23 cellular contexts compared by ENCODE assay signal in genomic region chr11:108897071-108897481, GRCh38.
DNase-seq lines count a peak whose midpoint lies in the region; ATAC-seq and TF ChIP-seq lines count a peak whose summit lies in the region.
"Had no signal": no experiment of that assay in that cellular context is flagged by ENCODE, and none has a peak within 500 bp of the region (broad histone marks: within the 10 kb centered on the region; RNA-seq: fewer than 3 reads in every experiment).

No MANE protein-coding gene starts in this region.

- H3K36me3 Mint-ChIP-seq in activated CD8-positive, alpha-beta memory T cell treated with anti-CD3 and anti-CD28 coated beads, Interleukin-2, amount 10 ng/mL, durations not matched to agents 7 days and 5 days = peaks cover 27% of the 10 kb centered on the region

- BruUV-seq in A673 (replicated peaks; lab: Mats Ljungman, UMichigan) = no TSS peak

- no peak for ATAC-seq in activated CD8-positive, alpha-beta memory T cell treated with anti-CD3 and anti-CD28 coated beads, Interleukin-2, amount 10 ng/mL, durations not matched to agents 7 days and 5 days
- ATAC-seq: lower lobe of right lung had no signal

- POLR2A ChIA-PET in A673 (lab: Charles Lee; ENCODE audit: low non-redundant PET) = interaction anchor here (0.6 to 0.8 kb wide), 2 partner anchors 22 to 211 kb away, joined by 3 read pairs; no protein-coding TSS in a partner anchor

- H3K4me3 Mint-ChIP-seq in activated CD8-positive, alpha-beta memory T cell treated with anti-CD3 and anti-CD28 coated beads, Interleukin-2, amount 10 ng/mL, durations not matched to agents 7 days and 5 days = no peak overlapping the region
- H3K4me3 Mint-ChIP-seq: activated B cell treated with CpG ODN at 0.5 μM for 24 hours; activated CD4-positive, alpha-beta memory T cell treated with anti-CD3 and anti-CD28 coated beads, Interleukin-2, amount 10 ng/mL, durations not matched to agents 7 days and 5 days had no signal

- intact Hi-C loops in A673 (cut with micrococcal nuclease; ENCODE audit: unreplicated experiment) (no loop called here), uterus (cut with DNase I; ENCODE audit: low total_unique reads) (no loop called here)

- WGBS in mesodermal cell (ENCODE audit: insufficient coverage in 2 of 2), 2 experiments = 38% methylated on average over 1 of the region's 1 CpG; no CpG with 5 or more reads in 1 of the 2 experiments

- TF ChIP-seq CTCF in A673 (conservative IDR thresholded peaks at IDR 0.05; ENCODE audit: low read depth, low read length) (no peak), brain microvascular endothelial cell (IDR thresholded peaks at IDR 0.05; ENCODE audit: low read depth, low read length, missing control alignments) (no peak), uterus (IDR thresholded peaks at IDR 0.05) (no peak)

- no peaks in the 10 kb centered on the region for H3K27me3 Mint-ChIP-seq in activated CD8-positive, alpha-beta memory T cell treated with anti-CD3 and anti-CD28 coated beads, Interleukin-2, amount 10 ng/mL, durations not matched to agents 7 days and 5 days
- H3K27me3 Mint-ChIP-seq: activated B cell treated with CpG ODN at 0.5 μM for 24 hours; activated CD4-positive, alpha-beta memory T cell treated with anti-CD3 and anti-CD28 coated beads, Interleukin-2, amount 10 ng/mL, durations not matched to agents 7 days and 5 days had no signal

- H3K27me3 ChIP-seq in A673 (replicated peaks; ENCODE audit: insufficient read depth, low read depth, low read length, poor library complexity) = no peaks in the 10 kb centered on the region
- no peaks in the 10 kb centered on the region for H3K27me3 ChIP-seq in brain microvascular endothelial cell (replicated peaks)
- H3K27me3 ChIP-seq in uterus = no peaks in the 10 kb centered on the region
- H3K27me3 ChIP-seq: BLaER1, right atrium auricular region, stomach, transverse colon had no signal

- peaks cover 8% of the 10 kb centered on the region for H3K4me1 Mint-ChIP-seq in activated CD8-positive, alpha-beta memory T cell treated with anti-CD3 and anti-CD28 coated beads, Interleukin-2, amount 10 ng/mL, durations not matched to agents 7 days and 5 days

- H3K36me3 ChIP-seq in A673 (ENCODE audit: insufficient read depth, low read length, poor library complexity, severe bottlenecking) (no peaks in the 10 kb centered on the region), brain microvascular endothelial cell (replicated peaks) (no peaks in the 10 kb centered on the region), mesodermal cell (ENCODE audit: control insufficient read depth, insufficient read depth, low read length) (no peaks in the 10 kb centered on the region), uterus (no peaks in the 10 kb centered on the region)
- H3K36me3 ChIP-seq: BLaER1, lower lobe of right lung, right atrium auricular region, stomach, transverse colon had no signal

- H3K27ac Mint-ChIP-seq in activated CD8-positive, alpha-beta memory T cell treated with anti-CD3 and anti-CD28 coated beads, Interleukin-2, amount 10 ng/mL, durations not matched to agents 7 days and 5 days = no peak overlapping the region
- H3K27ac Mint-ChIP-seq: activated B cell treated with CpG ODN at 0.5 μM for 24 hours; activated CD4-positive, alpha-beta memory T cell treated with anti-CD3 and anti-CD28 coated beads, Interleukin-2, amount 10 ng/mL, durations not matched to agents 7 days and 5 days had no signal

- H3K4me3 ChIP-seq in A673 (ENCODE audit: low read depth, low read length, poor library complexity, severe bottlenecking) (no peak overlapping the region), brain microvascular endothelial cell (ENCODE audit: low read depth, low read length) (no peak overlapping the region), mesodermal cell (ENCODE audit: extremely low read depth, insufficient read depth, low read length, poor library complexity, severe bottlenecking) (no peak overlapping the region), uterus (no peak overlapping the region)
- H3K4me3 ChIP-seq: BLaER1, lower lobe of right lung, right atrium auricular region, stomach, transverse colon had no signal

- H3K27ac ChIP-seq in A673 (ENCODE audit: low read depth, low read length, poor library complexity, severe bottlenecking) (peak overlapping the region; percentile 87), brain microvascular endothelial cell (peak overlapping the region; percentile 33), mesodermal cell (ENCODE audit: low read depth, low read length, severe bottlenecking) (peak overlapping the region; percentile 83), uterus (no peak overlapping the region)
- H3K27ac ChIP-seq: BLaER1, KMS-11, lower lobe of right lung, right atrium auricular region, stomach, transverse colon had no signal

- in situ Hi-C loops in brain microvascular endothelial cell (cut with HindIII; ENCODE audit: low pct_ligation_motif_present, low sequenced_read_pairs) = no loop called here

- H3K9me3 Mint-ChIP-seq in activated CD8-positive, alpha-beta memory T cell treated with anti-CD3 and anti-CD28 coated beads, Interleukin-2, amount 10 ng/mL, durations not matched to agents 7 days and 5 days (ENCODE audit: low read depth) = peaks cover 9% of the 10 kb centered on the region

- DNase-seq in A673 (ENCODE audit: low spot score) = peak; percentile 52
- DNase-seq in HT1080 (ENCODE audit: low read depth) = peak; percentile 24
- no peak for DNase-seq in brain microvascular endothelial cell
- DNase-seq in erythroblast (lab: John Stamatoyannopoulos, UW) = no peak
- no peak for DNase-seq in activated CD8-positive, alpha-beta memory T cell treated with anti-CD3 and anti-CD28 coated beads, Interleukin-2, amount 10 ng/mL, durations not matched to agents 7 days and 5 days
- no peak for DNase-seq in activated naive CD4-positive, alpha-beta T cell treated with Interleukin-2 at 50 U/mL for 16 hours
- no peak for DNase-seq in uterus
- DNase-seq: activated B cell treated with CpG ODN at 0.5 μM for 24 hours; activated CD4-positive, alpha-beta memory T cell treated with anti-CD3 and anti-CD28 coated beads, Interleukin-2, amount 10 ng/mL, durations not matched to agents 7 days and 5 days; activated T-cell treated with anti-CD3 and anti-CD28 coated beads for 4 hours; caudate nucleus; COR-L47; foreskin fibroblast; lower lobe of right lung; NCI-H187; NCI-H69; occipital lobe; stomach; transverse colon had no signal

- peaks cover 43% of the 10 kb centered on the region for H3K4me1 ChIP-seq in A673 (ENCODE audit: insufficient read depth, low read length, poor library complexity, severe bottlenecking)
- peaks cover 14% of the 10 kb centered on the region for H3K4me1 ChIP-seq in mesodermal cell (ENCODE audit: control insufficient read depth, insufficient read depth, low read length, poor library complexity, severe bottlenecking)
- no peaks in the 10 kb centered on the region for H3K4me1 ChIP-seq in uterus
- H3K4me1 ChIP-seq: BLaER1, lower lobe of right lung, right atrium auricular region had no signal

- TF ChIP-seq POLR2A in erythroblast (IDR thresholded peaks at IDR 0.05; ENCODE audit: low read length) (no peak), uterus (IDR thresholded peaks at IDR 0.05) (no peak)

- H3K9me3 ChIP-seq in A673 (ENCODE audit: low read depth, low read length, poor library complexity, severe bottlenecking) (peaks cover 9% of the 10 kb centered on the region), mesodermal cell (ENCODE audit: control insufficient read depth, low read length) (no peaks in the 10 kb centered on the region), uterus (no peaks in the 10 kb centered on the region)
- H3K9me3 ChIP-seq: BLaER1, lower lobe of right lung, right atrium auricular region, stomach, transverse colon had no signal

- CTCF ChIA-PET in A673 (lab: Charles Lee) = no interaction called here
- CTCF ChIA-PET in activated CD8-positive, alpha-beta memory T cell treated with anti-CD3 and anti-CD28 coated beads, Interleukin-2, amount 10 ng/mL, durations not matched to agents 7 days and 5 days (lab: Charles Lee) = no interaction called here

Comparison
In these comparisons a context has a peak if more than half of its experiments do, and no peak if none do; other contexts are left out.
1. DNase-seq: peak in A673 (single experiment) and HT1080 (single experiment); none in brain microvascular endothelial cell (single experiment), erythroblast (0 of 2), activated CD8-positive, alpha-beta memory T cell treated with anti-CD3 and anti-CD28 coated beads, Interleukin-2, amount 10 ng/mL, durations not matched to agents 7 days and 5 days (single experiment), activated naive CD4-positive, alpha-beta T cell treated with Interleukin-2 at 50 U/mL for 16 hours (single experiment) and uterus (0 of 2).
2. H3K27ac ChIP-seq: peak in A673 (single experiment), brain microvascular endothelial cell (single experiment) and mesodermal cell (single experiment); none in uterus (0 of 2).